ENCODE assay signal across 6 cellular contexts in the genomic region with DNA sequence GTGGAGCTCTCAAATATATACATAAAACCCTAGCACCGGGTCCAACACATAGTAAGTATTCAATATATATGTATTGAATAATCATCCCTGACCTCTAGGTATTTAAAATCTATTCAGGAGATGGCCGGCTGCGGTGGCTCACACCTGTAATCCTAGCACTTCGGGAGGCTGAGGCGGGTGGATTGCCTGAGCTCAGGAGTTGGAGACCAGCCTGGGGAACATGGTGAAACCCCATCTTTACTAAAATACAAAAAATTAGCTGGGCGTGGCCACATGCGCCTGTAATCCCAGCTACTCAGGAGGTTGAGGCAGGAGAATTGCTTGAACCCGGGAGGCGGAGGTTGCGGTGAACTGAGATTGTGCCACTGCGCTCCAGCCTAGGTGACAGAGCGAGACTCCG. TPM values are rescaled to one million over a fixed set of nuclear protein-coding genes. Genes with fewer than 3 reads are reported as not detected.
A peak's percentile ranks its signal among the peaks of the same experiment; 100 is the strongest.
DNase-seq lines count a peak whose midpoint lies in the region; ATAC-seq, FAIRE-seq and TF ChIP-seq lines count a peak whose summit lies in the region.
"Not testable (repeated sequence)": the region's sequence is repeated elsewhere in the genome, so short reads cannot be mapped to it uniquely, and the experiment has no call there.

No MANE protein-coding gene starts in this region.

- H3K27me3 ChIP-seq in CD4-positive, alpha-beta memory T cell (ENCODE audit: insufficient read depth, low read length); NT2/D1 (ENCODE audit: insufficient read depth, insufficient read length); endothelial cell of umbilical vein (ENCODE audit: control insufficient read depth in 2 of 2, insufficient read depth in 2 of 2, low read length in 2 of 2): not testable (repeated sequence)

- not testable (repeated sequence) for H3K27me3 Mint-ChIP-seq in CD4-positive, alpha-beta memory T cell; activated naive CD4-positive, alpha-beta T cell treated with anti-CD3 and anti-CD28 coated beads, Interleukin-2, amount 10 ng/mL, durations not matched to agents 7 days and 5 days

- H3K27ac ChIP-seq in CD4-positive, alpha-beta memory T cell (ENCODE audit: low read depth, low read length) = peak overlapping the region; percentile 98
- H3K27ac ChIP-seq in endothelial cell of umbilical vein (ENCODE audit: insufficient read depth, low read depth, low read length) = peak overlapping the region; percentile 78
- H3K27ac ChIP-seq in mesodermal cell (ENCODE audit: low read depth, low read length, severe bottlenecking) = peak overlapping the region; percentile 73

- TF ChIP-seq CTCF in endothelial cell of umbilical vein (IDR thresholded peaks at IDR 0.05; ENCODE audit: extremely low read depth in 1 of 2, insufficient read depth in 1 of 2, low read depth in 1 of 2, low read length in 2 of 2) = not testable (repeated sequence)

- peak overlapping the region; percentile 98 to 100 (median 99) for H3K4me3 Mint-ChIP-seq in CD4-positive, alpha-beta memory T cell
- H3K4me3 Mint-ChIP-seq in activated naive CD4-positive, alpha-beta T cell treated with anti-CD3 and anti-CD28 coated beads, Interleukin-2, amount 10 ng/mL, durations not matched to agents 7 days and 5 days = peak overlapping the region; percentile 100
- H3K4me3 Mint-ChIP-seq in stimulated activated effector memory CD8-positive, alpha-beta T cell treated with anti-CD3 and anti-CD28 coated beads, Interleukin-12 subunit alpha, Interleukin-12 subunit beta, amount 100 ng/mL, for 72 hours = peak overlapping the region; percentile 99

- H3K4me1 ChIP-seq in CD4-positive, alpha-beta memory T cell (ENCODE audit: insufficient read depth, low read length) = peaks cover 47% of the 10 kb centered on the region
- H3K4me1 ChIP-seq in NT2/D1 (ENCODE audit: insufficient read depth, insufficient read length) (peaks cover 17% of the 10 kb centered on the region), endothelial cell of umbilical vein (ENCODE audit: control insufficient read depth, extremely low read depth, insufficient read depth, low read length) (peaks cover 49% of the 10 kb centered on the region), mesodermal cell (ENCODE audit: control insufficient read depth, insufficient read depth, low read length, poor library complexity, severe bottlenecking) (peaks cover 55% of the 10 kb centered on the region)

- not testable (repeated sequence) for DNase-seq in CD4-positive, alpha-beta memory T cell; NT2/D1 (ENCODE audit: low read depth, low spot score); activated naive CD4-positive, alpha-beta T cell treated with anti-CD3 and anti-CD28 coated beads, Interleukin-2, amount 10 ng/mL, durations not matched to agents 7 days and 5 days; endothelial cell of umbilical vein (ENCODE audit: low read depth, low spot score); stimulated activated effector memory CD8-positive, alpha-beta T cell treated with anti-CD3 and anti-CD28 coated beads, Interleukin-12 subunit alpha, Interleukin-12 subunit beta, amount 100 ng/mL, for 72 hours (ENCODE audit: low spot score in 2 of 2)

- peak overlapping the region; percentile 53 for H2AFZ ChIP-seq in endothelial cell of umbilical vein (ENCODE audit: low read depth, low read length)

- H3K27ac Mint-ChIP-seq in CD4-positive, alpha-beta memory T cell = peak overlapping the region; percentile 92 to 100 (median 99)
- peak overlapping the region; percentile 98 for H3K27ac Mint-ChIP-seq in activated naive CD4-positive, alpha-beta T cell treated with anti-CD3 and anti-CD28 coated beads, Interleukin-2, amount 10 ng/mL, durations not matched to agents 7 days and 5 days
- H3K27ac Mint-ChIP-seq in stimulated activated effector memory CD8-positive, alpha-beta T cell treated with anti-CD3 and anti-CD28 coated beads, Interleukin-12 subunit alpha, Interleukin-12 subunit beta, amount 100 ng/mL, for 72 hours = peak overlapping the region; percentile 99

- POLR2A ChIA-PET in CD4-positive, alpha-beta memory T cell (lab: Charles Lee; ENCODE audit: partially characterized antibody) = interaction anchor here (0.7 to 12.7 kb wide), 15 partner anchors 12 to 781 kb away, joined by 3 to 408 read pairs (median 5); a partner anchor contains a TSS
- POLR2A ChIA-PET in endothelial cell of umbilical vein (lab: Charles Lee) = not testable (repeated sequence)

- CTCF ChIA-PET in CD4-positive, alpha-beta memory T cell (lab: Charles Lee; ENCODE audit: partially characterized antibody) = interaction anchor here (0.9 to 3.3 kb wide), 6 partner anchors 13 to 75 kb away, joined by 3 to 13 read pairs (median 5); a partner anchor contains a TSS
- CTCF ChIA-PET in activated naive CD4-positive, alpha-beta T cell treated with anti-CD3 and anti-CD28 coated beads, Interleukin-2, amount 10 ng/mL, durations not matched to agents 7 days and 5 days (lab: Charles Lee) = interaction anchor here (0.8 to 1.6 kb wide), 3 partner anchors 11 to 64 kb away, joined by 3 to 6 read pairs (median 5); no protein-coding TSS in a partner anchor
- CTCF ChIA-PET in endothelial cell of umbilical vein (lab: Charles Lee) = interaction anchor here (0.7 to 1.3 kb wide), 5 partner anchors 14 to 78 kb away, joined by 3 to 9 read pairs (median 3); a partner anchor contains a TSS

- not testable (repeated sequence) for H4K20me1 ChIP-seq in endothelial cell of umbilical vein (replicated peaks; ENCODE audit: control insufficient read depth, extremely low read depth, insufficient read depth, low read length)

- peaks cover 29 to 40% of the 10 kb centered on the region in 2 donors for H3K36me3 Mint-ChIP-seq in CD4-positive, alpha-beta memory T cell
- H3K36me3 Mint-ChIP-seq in activated naive CD4-positive, alpha-beta T cell treated with anti-CD3 and anti-CD28 coated beads, Interleukin-2, amount 10 ng/mL, durations not matched to agents 7 days and 5 days = peaks cover 39% of the 10 kb centered on the region
- peaks cover 63% of the 10 kb centered on the region for H3K36me3 Mint-ChIP-seq in stimulated activated effector memory CD8-positive, alpha-beta T cell treated with anti-CD3 and anti-CD28 coated beads, Interleukin-12 subunit alpha, Interleukin-12 subunit beta, amount 100 ng/mL, for 72 hours

- intact Hi-C loops in CD4-positive, alpha-beta memory T cell (cut with micrococcal nuclease) = loop anchor here (2.0 to 10.0 kb wide), 3 partner anchors 234 to 1222 kb away; a partner anchor contains a TSS
- intact Hi-C loops in endothelial cell of umbilical vein (cut with micrococcal nuclease) = loop anchor here (10.0 kb wide), 2 partner anchors 148 to 528 kb away; a partner anchor contains a TSS

- H3K4me3 ChIP-seq in CD4-positive, alpha-beta memory T cell (ENCODE audit: low read length in 2 of 2) = peak overlapping the region; percentile 81 to 99
- H3K4me3 ChIP-seq in NT2/D1 (ENCODE audit: insufficient read length, low read depth) (peak overlapping the region; percentile 22), endothelial cell of umbilical vein (replicated peaks in 1 of 3; ENCODE audit: insufficient read depth in 1 of 3, low read depth in 1 of 3, low read length in 3 of 3) (peak overlapping the region in 1 of 3 experiments; percentile 17), mesodermal cell (ENCODE audit: extremely low read depth, insufficient read depth, low read length, poor library complexity, severe bottlenecking) (peak overlapping the region; percentile 26)

- not testable (repeated sequence) for H3K36me3 ChIP-seq in CD4-positive, alpha-beta memory T cell (ENCODE audit: insufficient read depth, low read length); NT2/D1 (ENCODE audit: insufficient read depth, insufficient read length, low read length); endothelial cell of umbilical vein (ENCODE audit: control insufficient read depth in 2 of 2, extremely low read depth in 1 of 2, insufficient read depth in 2 of 2, low read length in 2 of 2)
- peaks cover 11% of the 10 kb centered on the region for H3K36me3 ChIP-seq in mesodermal cell (ENCODE audit: control insufficient read depth, insufficient read depth, low read length)

- H3K79me2 ChIP-seq in endothelial cell of umbilical vein (ENCODE audit: control insufficient read depth, insufficient read depth, low read length) = peaks cover 19% of the 10 kb centered on the region

- not testable (repeated sequence) for H3K9me3 ChIP-seq in CD4-positive, alpha-beta memory T cell (ENCODE audit: control insufficient read depth in 1 of 2, low read length in 2 of 2); NT2/D1 (ENCODE audit: insufficient read depth, low read length); endothelial cell of umbilical vein (replicated peaks; ENCODE audit: control insufficient read depth, insufficient read depth, low read length); mesodermal cell (ENCODE audit: control insufficient read depth, low read length)

- TF ChIP-seq POLR2A in endothelial cell of umbilical vein (IDR thresholded peaks at IDR 0.05; ENCODE audit: low read depth, low read length) = not testable (repeated sequence)

- BruUV-seq in endothelial cell of umbilical vein (replicated peaks; lab: Mats Ljungman, UMichigan) = not testable (repeated sequence)

- not testable (repeated sequence) for H3K9ac ChIP-seq in NT2/D1 (ENCODE audit: insufficient read length, low read depth)
- H3K9ac ChIP-seq in endothelial cell of umbilical vein (replicated peaks; ENCODE audit: extremely low read depth, insufficient read depth, low read length) = peak overlapping the region; percentile 64

- peaks cover 31 to 75% (median 36%) of the 10 kb centered on the region in 4 donors for H3K4me1 Mint-ChIP-seq in CD4-positive, alpha-beta memory T cell
- peaks cover 46% of the 10 kb centered on the region for H3K4me1 Mint-ChIP-seq in activated naive CD4-positive, alpha-beta T cell treated with anti-CD3 and anti-CD28 coated beads, Interleukin-2, amount 10 ng/mL, durations not matched to agents 7 days and 5 days
- H3K4me1 Mint-ChIP-seq in stimulated activated effector memory CD8-positive, alpha-beta T cell treated with anti-CD3 and anti-CD28 coated beads, Interleukin-12 subunit alpha, Interleukin-12 subunit beta, amount 100 ng/mL, for 72 hours = peaks cover 77% of the 10 kb centered on the region

- not testable (repeated sequence) for H3K9me1 ChIP-seq in endothelial cell of umbilical vein (replicated peaks; ENCODE audit: control insufficient read depth, extremely low read depth, insufficient read depth, low read length)

- not testable (repeated sequence) for H3K9me3 Mint-ChIP-seq in CD4-positive, alpha-beta memory T cell; activated naive CD4-positive, alpha-beta T cell treated with anti-CD3 and anti-CD28 coated beads, Interleukin-2, amount 10 ng/mL, durations not matched to agents 7 days and 5 days; stimulated activated effector memory CD8-positive, alpha-beta T cell treated with anti-CD3 and anti-CD28 coated beads, Interleukin-12 subunit alpha, Interleukin-12 subunit beta, amount 100 ng/mL, for 72 hours

- FAIRE-seq in endothelial cell of umbilical vein (lab: Jason Lieb, UNC) = not testable (repeated sequence)

- ATAC-seq in stimulated activated effector memory CD8-positive, alpha-beta T cell treated with anti-CD3 and anti-CD28 coated beads, Interleukin-12 subunit alpha, Interleukin-12 subunit beta, amount 100 ng/mL, for 72 hours = not testable (repeated sequence)

- 87 to 95% methylated on average over 4 to 7 of the region's 13 CpGs for WGBS in mesodermal cell (ENCODE audit: insufficient coverage in 2 of 2), 2 experiments

- H3K4me2 ChIP-seq in endothelial cell of umbilical vein (ENCODE audit: insufficient read depth, low read length) = peak overlapping the region; percentile 76

- dilution Hi-C loops in endothelial cell of umbilical vein (cut with MboI; ENCODE audit: extremely low pct_ligation_motif_present, low sequenced_read_pairs) = not testable (repeated sequence)

RNA-seq across cellular contexts. Expression of a gene that starts 0.7 kb away (rescaled TPM):
- total RNA-seq in CD4-positive, alpha-beta memory T cell = 100 to 1,000 TPM; 309 to 313 TPM
- polyA plus RNA-seq in CD4-positive, alpha-beta memory T cell = 100 to 1,000 TPM; 110 to 165 TPM
- total RNA-seq in endothelial cell of umbilical vein = 21.6 and 22.8 TPM in 2 replicates
- 19.5 and 24.9 TPM in 2 replicates for polyA plus RNA-seq in endothelial cell of umbilical vein
- 21.2 and 23.1 TPM in 2 replicates for polyA plus RNA-seq in endothelial cell of umbilical vein (2011; cell fraction: cytosol; rRNA removed)
- 16.1 and 19.8 TPM in 2 replicates for polyA plus RNA-seq in endothelial cell of umbilical vein (2011; cell fraction: nucleus; rRNA removed)
- 18.5 and 21.3 TPM in 2 replicates for polyA plus RNA-seq in endothelial cell of umbilical vein (2012)
- 8.5 and 11.2 TPM in 2 replicates for polyA minus RNA-seq in endothelial cell of umbilical vein
- not detected for polyA minus RNA-seq in endothelial cell of umbilical vein (2011; cell fraction: cytosol; rRNA and poly(A)+ RNA removed)
- 4.0 and 4.1 TPM in 2 replicates for polyA minus RNA-seq in endothelial cell of umbilical vein (2011; cell fraction: nucleus; rRNA and poly(A)+ RNA removed)
- polyA plus RNA-seq in mesodermal cell (2013, experiment 1 of 2) = 47.5 TPM
- 35.1 TPM for polyA plus RNA-seq in mesodermal cell (2013, experiment 2 of 2)

RNA-seq across cellular contexts. Expression of a gene that starts 3.1 kb away (rescaled TPM):
- total RNA-seq in CD4-positive, alpha-beta memory T cell = 100 to 1,000 TPM; 188 to 192 TPM
- 1 to 10 TPM in 1 of 2 donors, under 1 TPM in 1; 0.57 to 1.8 TPM for polyA plus RNA-seq in CD4-positive, alpha-beta memory T cell
- 95.9 and 100 TPM in 2 replicates for total RNA-seq in endothelial cell of umbilical vein
- polyA plus RNA-seq in endothelial cell of umbilical vein = 75.5 and 82.3 TPM in 2 replicates
- 58.2 and 74.0 TPM in 2 replicates for polyA plus RNA-seq in endothelial cell of umbilical vein (2011; cell fraction: cytosol; rRNA removed)
- polyA plus RNA-seq in endothelial cell of umbilical vein (2011; cell fraction: nucleus; rRNA removed) = 292 and 336 TPM in 2 replicates
- polyA plus RNA-seq in endothelial cell of umbilical vein (2012) = 46.3 and 49.9 TPM in 2 replicates
- polyA minus RNA-seq in endothelial cell of umbilical vein = 80.9 and 94.8 TPM in 2 replicates
- 15.5 TPM for polyA minus RNA-seq in endothelial cell of umbilical vein (2011; cell fraction: cytosol; rRNA and poly(A)+ RNA removed)
- 75.3 and 93.4 TPM in 2 replicates for polyA minus RNA-seq in endothelial cell of umbilical vein (2011; cell fraction: nucleus; rRNA and poly(A)+ RNA removed)
- 227 TPM for polyA plus RNA-seq in mesodermal cell (2013, experiment 1 of 2)
- polyA plus RNA-seq in mesodermal cell (2013, experiment 2 of 2) = 188 TPM

RNA-seq across cellular contexts. Expression of a gene that starts 9.0 kb away (rescaled TPM):
- 10 to 100 TPM; 74.8 to 77.3 TPM for total RNA-seq in CD4-positive, alpha-beta memory T cell
- polyA plus RNA-seq in CD4-positive, alpha-beta memory T cell = under 1 TPM in 1 of 2 donors, not detected in 1; 0.62 TPM
- 12.0 and 18.5 TPM in 2 replicates for total RNA-seq in endothelial cell of umbilical vein
- polyA plus RNA-seq in endothelial cell of umbilical vein = 4.6 and 5.1 TPM in 2 replicates
- 1.6 and 2.5 TPM in 2 replicates for polyA plus RNA-seq in endothelial cell of umbilical vein (2011; cell fraction: cytosol; rRNA removed)
- 50.2 and 63.4 TPM in 2 replicates for polyA plus RNA-seq in endothelial cell of umbilical vein (2011; cell fraction: nucleus; rRNA removed)
- polyA plus RNA-seq in endothelial cell of umbilical vein (2012) = 5.0 and 5.9 TPM in 2 replicates
- polyA minus RNA-seq in endothelial cell of umbilical vein = 1.2 and 2.0 TPM in 2 replicates
- polyA minus RNA-seq in endothelial cell of umbilical vein (2011; cell fraction: cytosol; rRNA and poly(A)+ RNA removed) = 0.72 TPM
- 7.6 and 8.2 TPM in 2 replicates for polyA minus RNA-seq in endothelial cell of umbilical vein (2011; cell fraction: nucleus; rRNA and poly(A)+ RNA removed)
- 23.7 TPM for polyA plus RNA-seq in mesodermal cell (2013, experiment 1 of 2)
- 19.3 TPM for polyA plus RNA-seq in mesodermal cell (2013, experiment 2 of 2)

RNA-seq across cellular contexts. Expression of a gene that starts 14.9 kb away (rescaled TPM):
- 10 to 100 TPM; 44.2 to 47.7 TPM for total RNA-seq in CD4-positive, alpha-beta memory T cell
- 100 to 1,000 TPM; 102 to 129 TPM for polyA plus RNA-seq in CD4-positive, alpha-beta memory T cell
- 48.0 and 49.2 TPM in 2 replicates for total RNA-seq in endothelial cell of umbilical vein
- 96.0 and 100 TPM in 2 replicates for polyA plus RNA-seq in endothelial cell of umbilical vein
- 68.3 and 70.6 TPM in 2 replicates for polyA plus RNA-seq in endothelial cell of umbilical vein (2011; cell fraction: cytosol; rRNA removed)
- 25.0 and 33.5 TPM in 2 replicates for polyA plus RNA-seq in endothelial cell of umbilical vein (2011; cell fraction: nucleus; rRNA removed)
- polyA plus RNA-seq in endothelial cell of umbilical vein (2012) = 49.3 and 51.6 TPM in 2 replicates
- 33.7 and 36.1 TPM in 2 replicates for polyA minus RNA-seq in endothelial cell of umbilical vein
- 25.4 TPM for polyA minus RNA-seq in endothelial cell of umbilical vein (2011; cell fraction: cytosol; rRNA and poly(A)+ RNA removed)
- 4.4 and 9.6 TPM in 2 replicates for polyA minus RNA-seq in endothelial cell of umbilical vein (2011; cell fraction: nucleus; rRNA and poly(A)+ RNA removed)
- 101 TPM for polyA plus RNA-seq in mesodermal cell (2013, experiment 1 of 2)
- 85.4 TPM for polyA plus RNA-seq in mesodermal cell (2013, experiment 2 of 2)

RNA-seq across cellular contexts. Expression of a gene that starts 17.2 kb away (rescaled TPM):
- total RNA-seq in CD4-positive, alpha-beta memory T cell = 10 to 100 TPM; 32.2 to 32.8 TPM
- 10 to 100 TPM; 15.3 to 16.4 TPM for polyA plus RNA-seq in CD4-positive, alpha-beta memory T cell
- total RNA-seq in endothelial cell of umbilical vein = 38.4 and 45.1 TPM in 2 replicates
- polyA plus RNA-seq in endothelial cell of umbilical vein = 132 and 151 TPM in 2 replicates
- 82.0 and 86.7 TPM in 2 replicates for polyA plus RNA-seq in endothelial cell of umbilical vein (2011; cell fraction: cytosol; rRNA removed)
- polyA plus RNA-seq in endothelial cell of umbilical vein (2011; cell fraction: nucleus; rRNA removed) = 47.2 and 48.4 TPM in 2 replicates
- polyA plus RNA-seq in endothelial cell of umbilical vein (2012) = 45.3 and 54.1 TPM in 2 replicates
- polyA minus RNA-seq in endothelial cell of umbilical vein = 103 and 106 TPM in 2 replicates
- polyA minus RNA-seq in endothelial cell of umbilical vein (2011; cell fraction: cytosol; rRNA and poly(A)+ RNA removed) = 66.5 TPM
- polyA minus RNA-seq in endothelial cell of umbilical vein (2011; cell fraction: nucleus; rRNA and poly(A)+ RNA removed) = 14.9 and 16.2 TPM in 2 replicates
- 123 TPM for polyA plus RNA-seq in mesodermal cell (2013, experiment 1 of 2)
- polyA plus RNA-seq in mesodermal cell (2013, experiment 2 of 2) = 98.6 TPM

Comparison
In these comparisons a context has a peak if more than half of its experiments do, and no peak if none do; other contexts are left out.
1. RNA of a gene that starts 0.7 kb away (total RNA-seq): 309 to 313 TPM in CD4-positive, alpha-beta memory T cell; 21.6 to 22.8 TPM in endothelial cell of umbilical vein; every median in the first group is over 10 times any median in the second.
2. Peak in every context shown above with its lines, with median percentiles within 50 percentile points of each other: H3K27ac ChIP-seq, H3K27ac Mint-ChIP-seq and H3K4me3 Mint-ChIP-seq.